8 cellular contexts compared by ENCODE assay signal in the genomic region with DNA sequence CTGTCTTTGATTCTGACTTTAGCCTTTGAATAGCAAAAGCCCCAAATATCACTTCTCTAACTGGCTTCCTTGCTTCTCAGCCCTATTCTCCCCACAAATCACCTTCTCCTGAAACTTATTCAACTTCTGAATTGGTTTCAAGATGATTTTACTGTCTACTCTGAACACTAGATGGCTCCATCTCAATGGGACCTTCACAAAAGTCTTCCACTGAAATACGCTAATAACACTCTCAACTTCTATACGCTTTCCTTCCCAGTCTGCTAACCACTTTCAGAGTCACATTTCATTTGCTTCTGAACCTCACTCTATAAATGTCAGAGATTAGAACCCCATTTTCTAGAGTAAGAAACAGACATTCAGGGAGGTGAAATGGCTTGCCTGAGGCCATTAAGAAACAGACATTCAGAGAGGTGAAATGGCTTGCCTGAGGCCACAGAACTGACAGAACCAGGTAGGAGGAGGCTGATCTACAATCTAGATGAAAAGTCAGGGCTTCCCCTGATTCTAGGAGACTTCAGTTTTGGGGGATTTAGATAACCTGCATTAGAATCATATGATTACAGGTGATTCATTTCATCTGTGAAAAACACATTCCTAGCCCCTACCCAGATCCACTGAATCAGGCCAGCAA. TPM values are rescaled to one million over a fixed set of nuclear protein-coding genes. Genes with fewer than 3 reads are reported as not detected.
A peak's percentile ranks its signal among the peaks of the same experiment; 100 is the strongest.
DNase-seq lines count a peak whose midpoint lies in the region; ATAC-seq and TF ChIP-seq lines count a peak whose summit lies in the region.

No MANE protein-coding gene starts in this region.

- H4K20me1 ChIP-seq in OCI-LY7 (ENCODE audit: insufficient read depth, low read length): no peaks in the 10 kb centered on the region

- H3K4me1 ChIP-seq in OCI-LY7 (ENCODE audit: insufficient read depth, low read length, poor library complexity, severe bottlenecking): no peaks in the 10 kb centered on the region

- H3K27ac Mint-ChIP-seq in nephron: no peak overlapping the region

- H3K27ac ChIP-seq in OCI-LY7 (ENCODE audit: low read depth, low read length, poor library complexity, severe bottlenecking): no peak overlapping the region

- H3K4me3 ChIP-seq in OCI-LY7 (ENCODE audit: low read depth, low read length, poor library complexity, severe bottlenecking): no peak overlapping the region
- H3K4me3 ChIP-seq in epithelial cell of esophagus (ENCODE audit: low read length): no peak overlapping the region

- POLR2A ChIA-PET in OCI-LY7 (lab: Charles Lee): interaction anchor here (0.6 to 0.7 kb wide), 2 partner anchors 16 to 356 kb away, joined by 3 read pairs; a partner anchor contains a TSS

- TF ChIP-seq CTCF in OCI-LY7 (conservative IDR thresholded peaks at IDR 0.05; ENCODE audit: low read length): peak; percentile 80
- TF ChIP-seq CTCF in epithelial cell of esophagus (IDR thresholded peaks at IDR 0.05; ENCODE audit: insufficient read depth, low read depth, low read length, missing control alignments): peak; percentile 65
- TF ChIP-seq CTCF in nephron (IDR thresholded peaks at IDR 0.05; ENCODE audit: unreplicated experiment in 3 of 3): peak; percentile 51 to 67 (median 55)

- H3K9me3 Mint-ChIP-seq in nephron: no peaks in the 10 kb centered on the region

- no peak overlapping the region for H3K4me3 Mint-ChIP-seq in nephron

- intact Hi-C loops in Right ventricle myocardium inferior (cut with DNase I) (loop anchor here (1.0 to 2.0 kb wide), 3 partner anchors 21 to 201 kb away; a partner anchor contains a TSS), cardiac septum (cut with DNase I) (loop anchor here (1.0 to 10.0 kb wide), 4 partner anchors 138 to 277 kb away; a partner anchor contains a TSS), OCI-LY7 (cut with micrococcal nuclease; ENCODE audit: unreplicated experiment) (loop anchor here (2.0 to 5.0 kb wide), 2 partner anchors 135 to 199 kb away; no protein-coding TSS in a partner anchor)

- H3K27me3 Mint-ChIP-seq in nephron (ENCODE audit: low read depth): no peaks in the 10 kb centered on the region

- DNase-seq in Right ventricle myocardium inferior (ENCODE audit: missing footprints) (no peak), cardiac septum (ENCODE audit: low spot score) (no peak), OCI-LY7 (ENCODE audit: low spot score) (peak; percentile 44), epithelial cell of esophagus (ENCODE audit: low read depth) (peak; percentile 71), NCI-H2081 (lab: John Stamatoyannopoulos, UW) (no peak), SK-N-DZ (ENCODE audit: low spot score) (no peak)

- H3K9me3 ChIP-seq in OCI-LY7 (ENCODE audit: low read length): no peaks in the 10 kb centered on the region

- CTCF ChIA-PET in OCI-LY7 (lab: Charles Lee; ENCODE audit: unreplicated experiment): no interaction called here

- peaks cover 7% of the 10 kb centered on the region for H3K4me1 Mint-ChIP-seq in nephron

- peaks cover 64% of the 10 kb centered on the region for H3K36me3 Mint-ChIP-seq in nephron (ENCODE audit: low read depth)

- BruUV-seq in OCI-LY7 (replicated peaks; lab: Mats Ljungman, UMichigan): no TSS peak

- peaks cover 97% of the 10 kb centered on the region for H3K36me3 ChIP-seq in OCI-LY7 (ENCODE audit: insufficient read depth, low read length)

- no peaks in the 10 kb centered on the region for H3K9me2 ChIP-seq in OCI-LY7 (ENCODE audit: insufficient read depth, low read length)

- H2AFZ ChIP-seq in OCI-LY7 (ENCODE audit: low read length): no peak overlapping the region

- no peak overlapping the region for H3K4me2 ChIP-seq in OCI-LY7 (ENCODE audit: low read length)

- H3K79me2 ChIP-seq in OCI-LY7 (ENCODE audit: insufficient read depth, low read depth, low read length): no peaks in the 10 kb centered on the region

- ATAC-seq in Right ventricle myocardium inferior (peak; percentile 61), HG03565 (IDR thresholded peaks at IDR 0.05; ENCODE audit: unreplicated experiment) (no peak)

RNA-seq across cellular contexts. Expression of a gene that starts 20.6 kb away (rescaled TPM):
- total RNA-seq in Right ventricle myocardium inferior (17.3 TPM), cardiac septum (20.6 TPM), OCI-LY7 (2022) (35.6 and 37.4 TPM in 2 replicates)
- total RNA-seq in OCI-LY7 (2014; rRNA removed; shearing (Covaris generic)): 22.9 and 26.0 TPM in 2 replicates
- 20.9 and 23.7 TPM in 2 replicates for polyA plus RNA-seq in SK-N-DZ (2014; cell fraction: cytosol; rRNA removed)
- 14.6 and 38.4 TPM in 2 replicates for polyA plus RNA-seq in SK-N-DZ (2014; cell fraction: nucleus; rRNA removed)

RNA-seq across cellular contexts. Expression of a gene that starts 21.1 kb away (rescaled TPM):
- total RNA-seq in Right ventricle myocardium inferior (32.3 TPM), cardiac septum (52.6 TPM), OCI-LY7 (2022) (109 and 127 TPM in 2 replicates)
- 60.1 and 70.3 TPM in 2 replicates for total RNA-seq in OCI-LY7 (2014; rRNA removed; shearing (Covaris generic))
- polyA plus RNA-seq in SK-N-DZ (2014; cell fraction: cytosol; rRNA removed): 91.1 and 93.4 TPM in 2 replicates
- polyA plus RNA-seq in SK-N-DZ (2014; cell fraction: nucleus; rRNA removed): 166 and 276 TPM in 2 replicates

Comparison
In these comparisons a context has a peak if more than half of its experiments do, and no peak if none do; other contexts are left out.
1. DNase-seq: peak in OCI-LY7 (single experiment) and epithelial cell of esophagus (single experiment); none in Right ventricle myocardium inferior (single experiment), cardiac septum (single experiment), NCI-H2081 (0 of 2) and SK-N-DZ (single experiment).
2. Peak in every context shown above with its lines, with median percentiles within 50 percentile points of each other: CTCF ChIP-seq.